1 cellular context compared by ENCODE assay signal in the genomic region with DNA sequence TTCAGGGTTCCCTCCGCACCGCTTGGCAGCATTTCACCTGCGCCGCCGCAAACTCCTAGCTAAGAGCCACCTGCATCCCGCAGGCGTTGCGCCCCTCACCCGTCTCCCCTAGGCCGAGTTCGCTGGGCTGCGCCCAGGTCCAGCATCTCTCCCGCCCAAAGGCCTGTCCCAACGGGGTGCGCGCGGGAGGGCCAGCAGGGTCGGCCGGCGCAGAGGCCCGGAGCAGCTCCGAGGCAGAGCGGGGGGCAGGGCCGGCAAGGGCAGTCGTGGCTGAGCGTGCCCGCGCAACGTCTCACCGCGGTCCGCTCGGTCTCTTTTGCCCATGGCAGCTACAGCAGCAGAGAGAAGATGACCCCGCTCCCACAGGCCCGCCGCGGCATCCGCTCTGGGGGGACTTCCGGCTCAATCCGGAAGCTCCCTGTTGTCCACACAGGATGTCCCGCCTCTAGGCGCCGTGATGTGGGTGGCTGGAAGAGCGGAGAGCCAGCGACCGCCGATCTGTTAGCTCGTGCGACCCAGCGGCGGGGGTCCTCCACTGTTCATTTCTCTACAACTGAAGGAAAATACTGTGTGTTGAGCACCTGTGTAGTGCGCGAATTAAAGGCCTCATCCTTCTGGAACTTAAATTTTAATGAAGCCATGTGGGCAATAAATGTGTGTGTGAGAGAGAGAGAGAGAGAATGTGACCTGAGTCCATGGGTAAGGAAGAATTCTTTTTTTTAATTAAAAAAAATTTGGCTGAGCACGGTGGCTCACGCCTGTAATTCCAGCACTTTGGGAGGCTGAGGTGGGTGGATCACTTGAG.
A peak's percentile ranks its signal among the peaks of the same experiment; 100 is the strongest.
TF ChIP-seq lines count a peak whose summit lies in the region.

A gene (minus strand): TSS at position 387 of the 805 bp plus-strand sequence. CDS start 63 bp downstream, at position 324.

TF ChIP-seq in K562, 482 proteins besides CTCF, POLR2A, EP300 and RAD21 (continued from another document and continues in another):
- TF ChIP-seq BMI1 (IDR thresholded peaks at IDR 0.05; ENCODE audit: low read length) (no peak), BRD4 (IDR thresholded peaks at IDR 0.05) (no peak), ZFPM2 (CRISPR knock-in tag; IDR thresholded peaks at IDR 0.05) (no peak), E2F3 (CRISPR knock-in tag; IDR thresholded peaks at IDR 0.05) (peak; percentile 67; the same call in 1 of the 2 replicates), KAT7 (CRISPR knock-in tag; IDR thresholded peaks at IDR 0.05; ENCODE audit: borderline replicate concordance) (no peak), RCOR1 (IDR thresholded peaks at IDR 0.05; ENCODE audit: borderline replicate concordance in 1 of 2, low read depth in 2 of 2, low read length in 2 of 2) (no peak), HMG20A (CRISPR knock-in tag; conservative IDR thresholded peaks at IDR 0.05) (no peak), TBL1XR1 (IDR thresholded peaks at IDR 0.05; ENCODE audit: low read length in 2 of 2) (no peak), ZNF121 (CRISPR knock-in tag; conservative IDR thresholded peaks at IDR 0.05) (no peak), ZNF282 (CRISPR knock-in tag; IDR thresholded peaks at IDR 0.05) (no peak), C11orf30 (IDR thresholded peaks at IDR 0.05; ENCODE audit: low read depth) (peak; percentile 72), THRAP3 (IDR thresholded peaks at IDR 0.05; ENCODE audit: borderline replicate concordance) (no peak), CBFB (CRISPR knock-in tag; IDR thresholded peaks at IDR 0.05) (no peak), TEAD1 (CRISPR knock-in tag; IDR thresholded peaks at IDR 0.05) (peak in 1 of 2 experiments; percentile 76; a peak in 1 of 4 replicates), RNF2 (IDR thresholded peaks at IDR 0.05) (no peak), ILK (tag; IDR thresholded peaks at IDR 0.05; ENCODE audit: borderline replicate concordance, low read depth) (no peak), ZNF217 (CRISPR knock-in tag; IDR thresholded peaks at IDR 0.05) (no peak), TCFL5 (CRISPR knock-in tag; conservative IDR thresholded peaks at IDR 0.05) (no peak), ZNF75A (CRISPR knock-in tag; IDR thresholded peaks at IDR 0.05) (no peak), SMAD4 (CRISPR knock-in tag; conservative IDR thresholded peaks at IDR 0.05) (no peak)
- TF ChIP-seq, protein P1, sequence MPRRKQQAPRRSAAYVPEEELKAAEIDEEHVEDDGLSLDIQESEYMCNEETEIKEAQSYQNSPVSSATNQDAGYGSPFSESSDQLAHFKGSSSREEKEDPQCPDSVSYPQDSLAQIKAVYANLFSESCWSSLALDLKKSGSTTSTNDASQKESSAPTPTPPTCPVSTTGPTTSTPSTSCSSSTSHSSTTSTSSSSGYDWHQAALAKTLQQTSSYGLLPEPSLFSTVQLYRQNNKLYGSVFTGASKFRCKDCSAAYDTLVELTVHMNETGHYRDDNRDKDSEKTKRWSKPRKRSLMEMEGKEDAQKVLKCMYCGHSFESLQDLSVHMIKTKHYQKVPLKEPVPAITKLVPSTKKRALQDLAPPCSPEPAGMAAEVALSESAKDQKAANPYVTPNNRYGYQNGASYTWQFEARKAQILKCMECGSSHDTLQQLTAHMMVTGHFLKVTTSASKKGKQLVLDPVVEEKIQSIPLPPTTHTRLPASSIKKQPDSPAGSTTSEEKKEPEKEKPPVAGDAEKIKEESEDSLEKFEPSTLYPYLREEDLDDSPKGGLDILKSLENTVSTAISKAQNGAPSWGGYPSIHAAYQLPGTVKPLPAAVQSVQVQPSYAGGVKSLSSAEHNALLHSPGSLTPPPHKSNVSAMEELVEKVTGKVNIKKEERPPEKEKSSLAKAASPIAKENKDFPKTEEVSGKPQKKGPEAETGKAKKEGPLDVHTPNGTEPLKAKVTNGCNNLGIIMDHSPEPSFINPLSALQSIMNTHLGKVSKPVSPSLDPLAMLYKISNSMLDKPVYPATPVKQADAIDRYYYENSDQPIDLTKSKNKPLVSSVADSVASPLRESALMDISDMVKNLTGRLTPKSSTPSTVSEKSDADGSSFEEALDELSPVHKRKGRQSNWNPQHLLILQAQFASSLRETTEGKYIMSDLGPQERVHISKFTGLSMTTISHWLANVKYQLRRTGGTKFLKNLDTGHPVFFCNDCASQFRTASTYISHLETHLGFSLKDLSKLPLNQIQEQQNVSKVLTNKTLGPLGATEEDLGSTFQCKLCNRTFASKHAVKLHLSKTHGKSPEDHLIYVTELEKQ (CRISPR knock-in tag; IDR thresholded peaks at IDR 0.05), result no peak
- TF ChIP-seq, protein P2, sequence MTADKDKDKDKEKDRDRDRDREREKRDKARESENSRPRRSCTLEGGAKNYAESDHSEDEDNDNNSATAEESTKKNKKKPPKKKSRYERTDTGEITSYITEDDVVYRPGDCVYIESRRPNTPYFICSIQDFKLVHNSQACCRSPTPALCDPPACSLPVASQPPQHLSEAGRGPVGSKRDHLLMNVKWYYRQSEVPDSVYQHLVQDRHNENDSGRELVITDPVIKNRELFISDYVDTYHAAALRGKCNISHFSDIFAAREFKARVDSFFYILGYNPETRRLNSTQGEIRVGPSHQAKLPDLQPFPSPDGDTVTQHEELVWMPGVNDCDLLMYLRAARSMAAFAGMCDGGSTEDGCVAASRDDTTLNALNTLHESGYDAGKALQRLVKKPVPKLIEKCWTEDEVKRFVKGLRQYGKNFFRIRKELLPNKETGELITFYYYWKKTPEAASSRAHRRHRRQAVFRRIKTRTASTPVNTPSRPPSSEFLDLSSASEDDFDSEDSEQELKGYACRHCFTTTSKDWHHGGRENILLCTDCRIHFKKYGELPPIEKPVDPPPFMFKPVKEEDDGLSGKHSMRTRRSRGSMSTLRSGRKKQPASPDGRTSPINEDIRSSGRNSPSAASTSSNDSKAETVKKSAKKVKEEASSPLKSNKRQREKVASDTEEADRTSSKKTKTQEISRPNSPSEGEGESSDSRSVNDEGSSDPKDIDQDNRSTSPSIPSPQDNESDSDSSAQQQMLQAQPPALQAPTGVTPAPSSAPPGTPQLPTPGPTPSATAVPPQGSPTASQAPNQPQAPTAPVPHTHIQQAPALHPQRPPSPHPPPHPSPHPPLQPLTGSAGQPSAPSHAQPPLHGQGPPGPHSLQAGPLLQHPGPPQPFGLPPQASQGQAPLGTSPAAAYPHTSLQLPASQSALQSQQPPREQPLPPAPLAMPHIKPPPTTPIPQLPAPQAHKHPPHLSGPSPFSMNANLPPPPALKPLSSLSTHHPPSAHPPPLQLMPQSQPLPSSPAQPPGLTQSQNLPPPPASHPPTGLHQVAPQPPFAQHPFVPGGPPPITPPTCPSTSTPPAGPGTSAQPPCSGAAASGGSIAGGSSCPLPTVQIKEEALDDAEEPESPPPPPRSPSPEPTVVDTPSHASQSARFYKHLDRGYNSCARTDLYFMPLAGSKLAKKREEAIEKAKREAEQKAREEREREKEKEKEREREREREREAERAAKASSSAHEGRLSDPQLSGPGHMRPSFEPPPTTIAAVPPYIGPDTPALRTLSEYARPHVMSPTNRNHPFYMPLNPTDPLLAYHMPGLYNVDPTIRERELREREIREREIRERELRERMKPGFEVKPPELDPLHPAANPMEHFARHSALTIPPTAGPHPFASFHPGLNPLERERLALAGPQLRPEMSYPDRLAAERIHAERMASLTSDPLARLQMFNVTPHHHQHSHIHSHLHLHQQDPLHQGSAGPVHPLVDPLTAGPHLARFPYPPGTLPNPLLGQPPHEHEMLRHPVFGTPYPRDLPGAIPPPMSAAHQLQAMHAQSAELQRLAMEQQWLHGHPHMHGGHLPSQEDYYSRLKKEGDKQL (CRISPR knock-in tag; IDR thresholded peaks at IDR 0.05; ENCODE audit: borderline replicate concordance), result no peak
- TF ChIP-seq, protein P3, sequence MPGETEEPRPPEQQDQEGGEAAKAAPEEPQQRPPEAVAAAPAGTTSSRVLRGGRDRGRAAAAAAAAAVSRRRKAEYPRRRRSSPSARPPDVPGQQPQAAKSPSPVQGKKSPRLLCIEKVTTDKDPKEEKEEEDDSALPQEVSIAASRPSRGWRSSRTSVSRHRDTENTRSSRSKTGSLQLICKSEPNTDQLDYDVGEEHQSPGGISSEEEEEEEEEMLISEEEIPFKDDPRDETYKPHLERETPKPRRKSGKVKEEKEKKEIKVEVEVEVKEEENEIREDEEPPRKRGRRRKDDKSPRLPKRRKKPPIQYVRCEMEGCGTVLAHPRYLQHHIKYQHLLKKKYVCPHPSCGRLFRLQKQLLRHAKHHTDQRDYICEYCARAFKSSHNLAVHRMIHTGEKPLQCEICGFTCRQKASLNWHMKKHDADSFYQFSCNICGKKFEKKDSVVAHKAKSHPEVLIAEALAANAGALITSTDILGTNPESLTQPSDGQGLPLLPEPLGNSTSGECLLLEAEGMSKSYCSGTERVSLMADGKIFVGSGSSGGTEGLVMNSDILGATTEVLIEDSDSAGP (CRISPR knock-in tag; IDR thresholded peaks at IDR 0.05), result no peak
- TF ChIP-seq, protein P4, sequence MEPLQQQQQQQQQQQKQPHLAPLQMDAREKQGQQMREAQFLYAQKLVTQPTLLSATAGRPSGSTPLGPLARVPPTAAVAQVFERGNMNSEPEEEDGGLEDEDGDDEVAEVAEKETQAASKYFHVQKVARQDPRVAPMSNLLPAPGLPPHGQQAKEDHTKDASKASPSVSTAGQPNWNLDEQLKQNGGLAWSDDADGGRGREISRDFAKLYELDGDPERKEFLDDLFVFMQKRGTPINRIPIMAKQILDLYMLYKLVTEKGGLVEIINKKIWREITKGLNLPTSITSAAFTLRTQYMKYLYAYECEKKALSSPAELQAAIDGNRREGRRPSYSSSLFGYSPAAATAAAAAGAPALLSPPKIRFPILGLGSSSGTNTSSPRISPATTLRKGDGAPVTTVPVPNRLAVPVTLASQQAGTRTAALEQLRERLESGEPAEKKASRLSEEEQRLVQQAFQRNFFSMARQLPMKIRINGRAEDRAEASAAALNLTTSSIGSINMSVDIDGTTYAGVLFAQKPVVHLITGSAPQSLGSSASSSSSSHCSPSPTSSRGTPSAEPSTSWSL (CRISPR knock-in tag; IDR thresholded peaks at IDR 0.05; ENCODE audit: borderline replicate concordance), result no peak
- TF ChIP-seq, protein P5, sequence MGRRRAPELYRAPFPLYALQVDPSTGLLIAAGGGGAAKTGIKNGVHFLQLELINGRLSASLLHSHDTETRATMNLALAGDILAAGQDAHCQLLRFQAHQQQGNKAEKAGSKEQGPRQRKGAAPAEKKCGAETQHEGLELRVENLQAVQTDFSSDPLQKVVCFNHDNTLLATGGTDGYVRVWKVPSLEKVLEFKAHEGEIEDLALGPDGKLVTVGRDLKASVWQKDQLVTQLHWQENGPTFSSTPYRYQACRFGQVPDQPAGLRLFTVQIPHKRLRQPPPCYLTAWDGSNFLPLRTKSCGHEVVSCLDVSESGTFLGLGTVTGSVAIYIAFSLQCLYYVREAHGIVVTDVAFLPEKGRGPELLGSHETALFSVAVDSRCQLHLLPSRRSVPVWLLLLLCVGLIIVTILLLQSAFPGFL (CRISPR knock-in tag; IDR thresholded peaks at IDR 0.05), result no peak
- TF ChIP-seq, protein P6, sequence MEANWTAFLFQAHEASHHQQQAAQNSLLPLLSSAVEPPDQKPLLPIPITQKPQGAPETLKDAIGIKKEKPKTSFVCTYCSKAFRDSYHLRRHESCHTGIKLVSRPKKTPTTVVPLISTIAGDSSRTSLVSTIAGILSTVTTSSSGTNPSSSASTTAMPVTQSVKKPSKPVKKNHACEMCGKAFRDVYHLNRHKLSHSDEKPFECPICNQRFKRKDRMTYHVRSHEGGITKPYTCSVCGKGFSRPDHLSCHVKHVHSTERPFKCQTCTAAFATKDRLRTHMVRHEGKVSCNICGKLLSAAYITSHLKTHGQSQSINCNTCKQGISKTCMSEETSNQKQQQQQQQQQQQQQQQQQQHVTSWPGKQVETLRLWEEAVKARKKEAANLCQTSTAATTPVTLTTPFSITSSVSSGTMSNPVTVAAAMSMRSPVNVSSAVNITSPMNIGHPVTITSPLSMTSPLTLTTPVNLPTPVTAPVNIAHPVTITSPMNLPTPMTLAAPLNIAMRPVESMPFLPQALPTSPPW (CRISPR knock-in tag; IDR thresholded peaks at IDR 0.05), result peak; percentile 28; the same call in 1 of the 2 replicates
- TF ChIP-seq, protein P7, sequence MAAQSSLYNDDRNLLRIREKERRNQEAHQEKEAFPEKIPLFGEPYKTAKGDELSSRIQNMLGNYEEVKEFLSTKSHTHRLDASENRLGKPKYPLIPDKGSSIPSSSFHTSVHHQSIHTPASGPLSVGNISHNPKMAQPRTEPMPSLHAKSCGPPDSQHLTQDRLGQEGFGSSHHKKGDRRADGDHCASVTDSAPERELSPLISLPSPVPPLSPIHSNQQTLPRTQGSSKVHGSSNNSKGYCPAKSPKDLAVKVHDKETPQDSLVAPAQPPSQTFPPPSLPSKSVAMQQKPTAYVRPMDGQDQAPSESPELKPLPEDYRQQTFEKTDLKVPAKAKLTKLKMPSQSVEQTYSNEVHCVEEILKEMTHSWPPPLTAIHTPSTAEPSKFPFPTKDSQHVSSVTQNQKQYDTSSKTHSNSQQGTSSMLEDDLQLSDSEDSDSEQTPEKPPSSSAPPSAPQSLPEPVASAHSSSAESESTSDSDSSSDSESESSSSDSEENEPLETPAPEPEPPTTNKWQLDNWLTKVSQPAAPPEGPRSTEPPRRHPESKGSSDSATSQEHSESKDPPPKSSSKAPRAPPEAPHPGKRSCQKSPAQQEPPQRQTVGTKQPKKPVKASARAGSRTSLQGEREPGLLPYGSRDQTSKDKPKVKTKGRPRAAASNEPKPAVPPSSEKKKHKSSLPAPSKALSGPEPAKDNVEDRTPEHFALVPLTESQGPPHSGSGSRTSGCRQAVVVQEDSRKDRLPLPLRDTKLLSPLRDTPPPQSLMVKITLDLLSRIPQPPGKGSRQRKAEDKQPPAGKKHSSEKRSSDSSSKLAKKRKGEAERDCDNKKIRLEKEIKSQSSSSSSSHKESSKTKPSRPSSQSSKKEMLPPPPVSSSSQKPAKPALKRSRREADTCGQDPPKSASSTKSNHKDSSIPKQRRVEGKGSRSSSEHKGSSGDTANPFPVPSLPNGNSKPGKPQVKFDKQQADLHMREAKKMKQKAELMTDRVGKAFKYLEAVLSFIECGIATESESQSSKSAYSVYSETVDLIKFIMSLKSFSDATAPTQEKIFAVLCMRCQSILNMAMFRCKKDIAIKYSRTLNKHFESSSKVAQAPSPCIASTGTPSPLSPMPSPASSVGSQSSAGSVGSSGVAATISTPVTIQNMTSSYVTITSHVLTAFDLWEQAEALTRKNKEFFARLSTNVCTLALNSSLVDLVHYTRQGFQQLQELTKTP (IDR thresholded peaks at IDR 0.05; ENCODE audit: low read depth in 1 of 2, partially characterized antibody in 2 of 2), result peak in 1 of 2 experiments; percentile 27
- TF ChIP-seq, protein P8, sequence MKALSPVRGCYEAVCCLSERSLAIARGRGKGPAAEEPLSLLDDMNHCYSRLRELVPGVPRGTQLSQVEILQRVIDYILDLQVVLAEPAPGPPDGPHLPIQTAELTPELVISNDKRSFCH (CRISPR knock-in tag; IDR thresholded peaks at IDR 0.05), result no peak
- TF ChIP-seq, protein P8 (tag; IDR thresholded peaks at IDR 0.05), result 0 out of 2 replicates have a peak, but pooled peaks have one; percentile 48
- TF ChIP-seq, protein P9, sequence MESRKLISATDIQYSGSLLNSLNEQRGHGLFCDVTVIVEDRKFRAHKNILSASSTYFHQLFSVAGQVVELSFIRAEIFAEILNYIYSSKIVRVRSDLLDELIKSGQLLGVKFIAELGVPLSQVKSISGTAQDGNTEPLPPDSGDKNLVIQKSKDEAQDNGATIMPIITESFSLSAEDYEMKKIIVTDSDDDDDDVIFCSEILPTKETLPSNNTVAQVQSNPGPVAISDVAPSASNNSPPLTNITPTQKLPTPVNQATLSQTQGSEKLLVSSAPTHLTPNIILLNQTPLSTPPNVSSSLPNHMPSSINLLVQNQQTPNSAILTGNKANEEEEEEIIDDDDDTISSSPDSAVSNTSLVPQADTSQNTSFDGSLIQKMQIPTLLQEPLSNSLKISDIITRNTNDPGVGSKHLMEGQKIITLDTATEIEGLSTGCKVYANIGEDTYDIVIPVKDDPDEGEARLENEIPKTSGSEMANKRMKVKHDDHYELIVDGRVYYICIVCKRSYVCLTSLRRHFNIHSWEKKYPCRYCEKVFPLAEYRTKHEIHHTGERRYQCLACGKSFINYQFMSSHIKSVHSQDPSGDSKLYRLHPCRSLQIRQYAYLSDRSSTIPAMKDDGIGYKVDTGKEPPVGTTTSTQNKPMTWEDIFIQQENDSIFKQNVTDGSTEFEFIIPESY (CRISPR knock-in tag; IDR thresholded peaks at IDR 0.05), result no peak
